ENCODE assay signal across 9 cellular contexts in the genomic region with DNA sequence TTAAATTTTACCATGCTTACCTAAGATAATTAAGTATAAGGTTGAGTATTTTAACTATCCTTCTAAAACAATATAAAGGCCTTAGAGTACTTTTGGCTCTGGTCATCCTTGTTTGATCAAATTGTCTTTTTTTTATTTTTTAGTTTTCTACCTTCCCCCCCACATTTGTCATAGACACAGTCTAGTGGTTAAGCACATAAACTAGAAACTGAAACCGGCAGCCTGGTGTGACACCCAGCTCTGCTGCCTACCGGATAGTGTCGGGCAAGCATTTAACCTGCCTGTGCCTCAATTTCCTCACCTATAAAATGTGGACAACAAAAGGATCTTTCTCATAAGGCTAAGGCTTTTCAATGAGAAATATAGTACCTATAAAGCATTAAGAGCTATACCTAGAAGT. TPM values are rescaled to one million over a fixed set of nuclear protein-coding genes. Genes with fewer than 3 reads are reported as not detected.
A peak's percentile ranks its signal among the peaks of the same experiment; 100 is the strongest.
DNase-seq lines count a peak whose midpoint lies in the region; ATAC-seq lines count a peak whose summit lies in the region.
"Had no signal": no experiment of that assay in that cellular context is flagged by ENCODE, and none has a peak within 500 bp of the region (broad histone marks: within the 10 kb centered on the region; RNA-seq: fewer than 3 reads in every experiment).

No MANE protein-coding gene starts in this region.

- H3K18ac ChIP-seq in mesenchymal stem cell (ENCODE audit: low read depth in 1 of 2, low read length in 2 of 2), result no peak overlapping the region

- no peak overlapping the region for H2BK12ac ChIP-seq in mesenchymal stem cell (ENCODE audit: low read length in 2 of 2)

- in situ Hi-C loops in GM23248 (cut with MboI), result no loop called here

- ATAC-seq in GM21423 (IDR thresholded peaks at IDR 0.05; ENCODE audit: unreplicated experiment), result peak; percentile 83
- ATAC-seq in activated T-helper 17 cell treated with anti-CD3 and anti-CD28 coated beads, Interleukin-2, amount 50 U/mL, for 72 hours (replicated peaks), result peak; percentile 100

- no peaks in the 10 kb centered on the region for H3K27me3 Mint-ChIP-seq in activated T-helper 17 cell treated with anti-CD3 and anti-CD28 coated beads, Interleukin-2, amount 50 U/mL, for 72 hours

- H4K91ac ChIP-seq in mesenchymal stem cell (ENCODE audit: low read length), result no peak overlapping the region

- H3K4me2 ChIP-seq in BLaER1 (peak overlapping the region; percentile 63), mesenchymal stem cell (ENCODE audit: low read length, poor library complexity, severe bottlenecking) (no peak overlapping the region), GM23248 (ENCODE audit: unreplicated experiment) (no peak overlapping the region)

- H4K8ac ChIP-seq in mesenchymal stem cell (ENCODE audit: low read length), result no peak overlapping the region

- H2AK5ac ChIP-seq in mesenchymal stem cell (ENCODE audit: low read length, severe bottlenecking), result no peak overlapping the region

- H3K4me1 Mint-ChIP-seq in activated T-helper 17 cell treated with anti-CD3 and anti-CD28 coated beads, Interleukin-2, amount 50 U/mL, for 72 hours, result peaks cover 37% of the 10 kb centered on the region

- H3K9me3 ChIP-seq in BLaER1 (peaks cover 28% of the 10 kb centered on the region), KOPT-K1 (ENCODE audit: insufficient read depth, low read length, poor library complexity, severe bottlenecking) (peaks cover 3% of the 10 kb centered on the region), mesenchymal stem cell (ENCODE audit: control insufficient read depth, low read length) (no peaks in the 10 kb centered on the region), GM23248 (ENCODE audit: low read depth) (no peaks in the 10 kb centered on the region)

- H3K27ac Mint-ChIP-seq in activated T-helper 17 cell treated with anti-CD3 and anti-CD28 coated beads, Interleukin-2, amount 50 U/mL, for 72 hours, result peak overlapping the region; percentile 98

- H3K27me3 ChIP-seq in BLaER1 (no peaks in the 10 kb centered on the region), mesenchymal stem cell (ENCODE audit: control insufficient read depth in 1 of 2, insufficient read depth in 1 of 2, low read length in 2 of 2) (no peaks in the 10 kb centered on the region), GM23248 (replicated peaks; ENCODE audit: insufficient read depth) (no peaks in the 10 kb centered on the region)

- H4K20me1 ChIP-seq in BLaER1 (peaks cover 23% of the 10 kb centered on the region; the same call in 1 of the 2 replicates), GM23248 (ENCODE audit: insufficient read depth) (no peaks in the 10 kb centered on the region)

- H3K4me3 ChIP-seq in BLaER1 (no peak overlapping the region), mesenchymal stem cell (ENCODE audit: insufficient read depth in 1 of 2, low read depth in 1 of 2, low read length in 2 of 2) (no peak overlapping the region), GM23248 (no peak overlapping the region)
- H3K4me3 ChIP-seq: lung had no signal

- H3K9ac ChIP-seq in BLaER1 (no peak overlapping the region), mesenchymal stem cell (ENCODE audit: low read length) (no peak overlapping the region), GM23248 (no peak overlapping the region)

- H3K36me3 ChIP-seq in BLaER1 (peaks cover 44% of the 10 kb centered on the region), KOPT-K1 (ENCODE audit: insufficient read depth, low read length) (peaks cover 2% of the 10 kb centered on the region; the same call in 1 of the 2 replicates), mesenchymal stem cell (ENCODE audit: control insufficient read depth in 1 of 2, insufficient read depth in 2 of 2, low read depth in 1 of 2, low read length in 2 of 2) (peaks cover 4 to 8% of the 10 kb centered on the region in 2 experiments), GM23248 (ENCODE audit: low read depth) (no peaks in the 10 kb centered on the region)

- H2BK120ac ChIP-seq in mesenchymal stem cell (ENCODE audit: low read depth, low read length), result no peak overlapping the region

- peaks cover 36% of the 10 kb centered on the region for H3K79me1 ChIP-seq in mesenchymal stem cell (replicated peaks; ENCODE audit: low read length, poor library complexity, severe bottlenecking)

- no peak overlapping the region for H3K4ac ChIP-seq in mesenchymal stem cell (ENCODE audit: low read depth in 1 of 2, low read length in 2 of 2)

- peak; percentile 28 to 43 for DNase-seq in stimulated activated CD4-positive, alpha-beta T cell treated with anti-CD3 and anti-CD28 coated beads, Interleukin-4, amount 100 ng/mL, for 48 hours (ENCODE audit: low read depth in 2 of 2)
- DNase-seq in ureter (ENCODE audit: low spot score) (no peak), mesenchymal stem cell (no peak), GM23248 (no peak)

- no peak overlapping the region for H2AFZ ChIP-seq in mesenchymal stem cell (ENCODE audit: low read depth, low read length)
- no peak overlapping the region for H2AFZ ChIP-seq in GM23248

- H3K9me2 ChIP-seq in GM23248 (ENCODE audit: insufficient read depth), result no peaks in the 10 kb centered on the region

- H3F3A ChIP-seq in GM23248 (ENCODE audit: insufficient read depth), result peaks cover 17% of the 10 kb centered on the region

- H3K27ac ChIP-seq in BLaER1 (no peak overlapping the region), KOPT-K1 (ENCODE audit: low read depth, low read length, poor library complexity, severe bottlenecking) (peak overlapping the region; percentile 45), mesenchymal stem cell (ENCODE audit: low read length, poor library complexity, severe bottlenecking) (no peak overlapping the region), GM23248 (no peak overlapping the region)

- no peaks in the 10 kb centered on the region for H3K36me3 Mint-ChIP-seq in activated T-helper 17 cell treated with anti-CD3 and anti-CD28 coated beads, Interleukin-2, amount 50 U/mL, for 72 hours (ENCODE audit: low read depth)

- no peak overlapping the region for H2BK15ac ChIP-seq in mesenchymal stem cell (ENCODE audit: low read depth, poor library complexity, severe bottlenecking)

- H3K4me1 ChIP-seq in BLaER1 (peaks cover 26% of the 10 kb centered on the region), mesenchymal stem cell (ENCODE audit: control insufficient read depth, insufficient read depth, low read depth, low read length) (peaks cover 2% of the 10 kb centered on the region), GM23248 (ENCODE audit: insufficient read depth) (peaks cover 15% of the 10 kb centered on the region)

- H3K14ac ChIP-seq in mesenchymal stem cell (ENCODE audit: low read length in 2 of 2), result no peak overlapping the region

- no peak overlapping the region for H2BK5ac ChIP-seq in mesenchymal stem cell (ENCODE audit: low read depth, low read length, poor library complexity, severe bottlenecking)

- no peaks in the 10 kb centered on the region for H3K9me3 Mint-ChIP-seq in activated T-helper 17 cell treated with anti-CD3 and anti-CD28 coated beads, Interleukin-2, amount 50 U/mL, for 72 hours

- H3K4me3 Mint-ChIP-seq in activated T-helper 17 cell treated with anti-CD3 and anti-CD28 coated beads, Interleukin-2, amount 50 U/mL, for 72 hours, result peak overlapping the region; percentile 88

- H3K23ac ChIP-seq in mesenchymal stem cell (ENCODE audit: low read length in 2 of 2), result no peak overlapping the region

- H3K79me2 ChIP-seq in GM23248 (ENCODE audit: insufficient read depth), result peaks cover 58% of the 10 kb centered on the region

- WGBS in mesenchymal stem cell, result 98% methylated on average over 3 of the region's 3 CpGs
- WGBS in GM23248 (ENCODE audit: low coverage in 1 of 2, low lambda C conversion rate in 2 of 2, missing lambda C conversion rate in 2 of 2), 2 experiments, result 96 to 98% methylated on average over 3 of the region's 3 CpGs

RNA-seq across cellular contexts. Expression of a gene that starts 21.6 kb away (rescaled TPM):
- 10 to 100 TPM; 10.8 to 31.2 TPM for total RNA-seq in activated T-helper 17 cell treated with anti-CD3 and anti-CD28 coated beads, Interleukin-2, amount 50 U/mL, for 72 hours
- total RNA-seq in ureter, result 119 TPM
- 19.5 TPM for polyA plus RNA-seq in mesenchymal stem cell (2013, experiment 1 of 2)
- polyA plus RNA-seq in mesenchymal stem cell (2013, experiment 2 of 2), result 17.6 TPM
- total RNA-seq in GM23248 (2014; rRNA removed; shearing (Covaris generic)), result 23.8 and 38.7 TPM in 2 replicates
- polyA plus RNA-seq in GM23248 (2016; fragmentation: Nextera tagmentation; extraction: Ambion mirVana), result 18.2 and 21.5 TPM in 2 replicates

Comparison
In these comparisons a context has a peak if more than half of its experiments do, and no peak if none do; other contexts are left out.
1. DNase-seq: peak in stimulated activated CD4-positive, alpha-beta T cell treated with anti-CD3 and anti-CD28 coated beads, Interleukin-4, amount 100 ng/mL, for 48 hours (2 of 2); none in ureter (single experiment), mesenchymal stem cell (single experiment) and GM23248 (single experiment).